ENCODE assay signal across 8 cellular contexts in the genomic region with DNA sequence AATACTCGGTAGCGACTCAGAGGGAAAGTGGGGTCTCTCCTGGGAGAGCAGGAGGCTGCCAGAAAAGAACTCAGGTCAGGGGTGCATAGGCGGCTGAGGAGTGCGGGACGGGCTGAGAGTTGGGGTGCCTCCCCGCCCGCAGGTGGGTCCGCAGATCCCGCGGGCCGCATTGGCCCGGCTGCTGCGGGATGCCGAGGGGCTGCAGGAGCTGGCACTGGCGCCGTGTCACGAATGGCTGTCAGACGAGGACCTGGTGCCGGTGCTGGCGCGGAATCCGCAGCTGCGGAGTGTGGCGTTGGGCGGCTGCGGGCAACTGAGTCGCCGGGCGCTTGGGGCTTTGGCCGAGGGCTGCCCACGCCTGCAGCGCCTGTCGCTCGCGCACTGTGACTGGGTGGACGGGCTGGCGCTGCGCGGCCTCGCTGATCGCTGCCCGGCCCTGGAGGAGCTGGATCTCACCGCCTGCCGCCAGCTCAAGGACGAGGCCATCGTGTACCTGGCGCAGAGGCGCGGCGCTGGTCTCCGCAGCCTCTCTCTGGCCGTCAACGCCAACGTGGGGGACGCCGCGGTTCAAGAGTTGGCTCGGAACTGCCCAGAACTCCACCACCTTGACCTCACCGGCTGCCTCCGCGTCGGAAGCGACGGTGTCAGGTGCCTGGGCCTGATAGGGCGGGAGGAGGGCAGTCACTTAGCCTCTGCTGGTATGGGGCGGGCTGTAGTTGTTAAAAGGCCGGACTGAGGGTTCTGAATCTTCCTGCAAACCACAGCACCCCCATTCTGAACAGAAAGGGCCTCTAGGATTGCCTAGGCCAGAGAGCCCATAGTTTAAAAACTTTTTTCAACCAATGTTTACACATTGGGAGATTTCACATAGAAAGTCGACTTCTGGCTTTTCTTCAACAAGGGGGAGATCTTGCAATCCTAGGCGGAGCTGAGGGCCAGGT. TPM values are rescaled to one million over a fixed set of nuclear protein-coding genes. Genes with fewer than 3 reads are reported as not detected.
DNase-seq lines count a peak whose midpoint lies in the region; ATAC-seq lines count a peak whose summit lies in the region.

No MANE protein-coding gene starts in this region.

- H3K4me1 ChIP-seq in iPS DF 6.9 (ENCODE audit: control insufficient read depth, insufficient read depth, low read length), result peaks cover 7% of the 10 kb centered on the region

- H3K4me3 Mint-ChIP-seq in activated naive CD8-positive, alpha-beta T cell treated with anti-CD3 and anti-CD28 coated beads for 36 hours, result peak overlapping the region; percentile 95

- peaks cover 5% of the 10 kb centered on the region for H3K36me3 ChIP-seq in iPS DF 6.9 (ENCODE audit: control insufficient read depth, insufficient read depth, low read length)

- H3K9me3 ChIP-seq in iPS DF 6.9 (ENCODE audit: control insufficient read depth, insufficient read depth, low read length), result no peaks in the 10 kb centered on the region

- no peak overlapping the region for H3K27ac ChIP-seq in iPS DF 6.9 (ENCODE audit: low read length)
- H3K27ac ChIP-seq in skin epidermis, result peak overlapping the region; percentile 62 to 95 (median 88)

- no peaks in the 10 kb centered on the region for H3K27me3 ChIP-seq in iPS DF 6.9 (ENCODE audit: control insufficient read depth, insufficient read depth, low read length)

- peak; percentile 1 to 5 for ATAC-seq in activated CD4-positive, CD25-positive, alpha-beta regulatory T cell treated with anti-CD3 and anti-CD28 coated beads, Interleukin-2, amount 50 U/mL, for 24 hours

- H3K4me1 Mint-ChIP-seq in activated naive CD8-positive, alpha-beta T cell treated with anti-CD3 and anti-CD28 coated beads for 36 hours, result peaks cover 39% of the 10 kb centered on the region

- peak overlapping the region; percentile 67 for H3K27ac Mint-ChIP-seq in activated naive CD8-positive, alpha-beta T cell treated with anti-CD3 and anti-CD28 coated beads for 36 hours

- peaks cover 11% of the 10 kb centered on the region for H3K36me3 Mint-ChIP-seq in activated naive CD8-positive, alpha-beta T cell treated with anti-CD3 and anti-CD28 coated beads for 36 hours

- WGBS in iPS DF 6.9 (ENCODE audit: insufficient coverage, insufficient read length), result no CpG with 5 or more reads among the region's 69 CpGs

- H3K27me3 Mint-ChIP-seq in activated naive CD8-positive, alpha-beta T cell treated with anti-CD3 and anti-CD28 coated beads for 36 hours, result peaks cover 24% of the 10 kb centered on the region

- H3K9me3 Mint-ChIP-seq in activated naive CD8-positive, alpha-beta T cell treated with anti-CD3 and anti-CD28 coated beads for 36 hours, result no peaks in the 10 kb centered on the region

- H3K4me3 ChIP-seq in iPS DF 6.9 (ENCODE audit: low read length), result peak overlapping the region; percentile 90; the same call in 1 of the 2 replicates
- H3K4me3 ChIP-seq in skin epidermis, result peak overlapping the region; percentile 72 to 89 (median 74)

- no peak for DNase-seq in activated CD4-positive, CD25-positive, alpha-beta regulatory T cell (lab: John Stamatoyannopoulos, UW)
- peak in 59 of 76 experiments; percentile 15 to 71 (median 48) for DNase-seq in HUDEP-2 (lab: John Stamatoyannopoulos, UW; ENCODE audit: unreplicated experiment in 76 of 76)
- DNase-seq in activated naive CD8-positive, alpha-beta T cell treated with anti-CD3 and anti-CD28 coated beads for 36 hours, result peak; percentile 51
- no peak for DNase-seq in iPS DF 6.9 (ENCODE audit: low read depth, low spot score)
- no peak for DNase-seq in NCI-H1092 treated with DMSO at 0.1 percent for 48 hours (lab: John Stamatoyannopoulos, UW)
- DNase-seq in NCI-H1048 (lab: John Stamatoyannopoulos, UW), result no peak

RNA-seq across cellular contexts. Expression of a gene that starts 1.3 kb away (rescaled TPM):
- total RNA-seq in activated naive CD8-positive, alpha-beta T cell treated with anti-CD3 and anti-CD28 coated beads for 36 hours, result 10 to 100 TPM; 11.7 to 13.0 TPM

RNA-seq across cellular contexts. Expression of a gene that starts 3.3 kb away (rescaled TPM):
- total RNA-seq in activated naive CD8-positive, alpha-beta T cell treated with anti-CD3 and anti-CD28 coated beads for 36 hours, result 1 to 10 TPM; 5.2 to 7.6 TPM

RNA-seq across cellular contexts. Expression of a gene that starts 10.5 kb away (rescaled TPM):
- 10 to 100 TPM; 66.3 to 73.8 TPM for total RNA-seq in activated naive CD8-positive, alpha-beta T cell treated with anti-CD3 and anti-CD28 coated beads for 36 hours

RNA-seq across cellular contexts. Expression of a gene that starts 26.4 kb away (rescaled TPM):
- 100 to 1,000 TPM; 247 to 263 TPM for total RNA-seq in activated naive CD8-positive, alpha-beta T cell treated with anti-CD3 and anti-CD28 coated beads for 36 hours

RNA-seq across cellular contexts. Expression of a gene that starts 29.4 kb away (rescaled TPM):
- under 1 TPM; 0.49 to 0.62 TPM for total RNA-seq in activated naive CD8-positive, alpha-beta T cell treated with anti-CD3 and anti-CD28 coated beads for 36 hours

Comparison
In these comparisons a context has a peak if more than half of its experiments do, and no peak if none do; other contexts are left out.
1. DNase-seq: peak in HUDEP-2 (59 of 76) and activated naive CD8-positive, alpha-beta T cell treated with anti-CD3 and anti-CD28 coated beads for 36 hours (single experiment); none in activated CD4-positive, CD25-positive, alpha-beta regulatory T cell (0 of 4), iPS DF 6.9 (single experiment), NCI-H1092 treated with DMSO at 0.1 percent for 48 hours (single experiment) and NCI-H1048 (single experiment).